38 cellular contexts compared by ENCODE assay signal in genomic region chr7:4828720-4829383, GRCh38. TPM values are rescaled to one million over a fixed set of nuclear protein-coding genes. Genes with fewer than 3 reads are reported as not detected.
"Had no signal": no experiment of that assay in that cellular context is flagged by ENCODE, and none has a peak within 500 bp of the region (broad histone marks: within the 10 kb centered on the region; RNA-seq: fewer than 3 reads in every experiment).

No MANE protein-coding gene starts in this region.

- H3K27ac Mint-ChIP-seq: activated T-helper 17 cell treated with anti-CD3 and anti-CD28 coated beads, Interleukin-2, amount 50 U/mL, for 72 hours; dendritic cell treated with granulocyte-macrophage colony-stimulating factor and Interleukin-4, amounts not matched to agents 40 ng/mL and 50 ng/mL, for 4 days; natural killer cell; neural progenitor cell; progenitor cell of endocrine pancreas; stimulated activated naive B cell treated with anti-CD40 and anti-IgM and Interleukin-4, amounts not matched to agents 10 μg/mL and 1 μg/mL and 100 μg/mL, for 72 hours; T-helper 1 cell treated with Interleukin-12 subunit alpha and Interleukin-12 subunit beta and Interleukin-4 antibody, amounts not matched to agents 30 μg/mL and 1 μg/mL, for 36 hours had no signal

- H3K27me3 Mint-ChIP-seq: activated T-helper 17 cell treated with anti-CD3 and anti-CD28 coated beads, Interleukin-2, amount 50 U/mL, for 72 hours; progenitor cell of endocrine pancreas had no signal

- H3K27me3 ChIP-seq: breast epithelium, esophagus squamous epithelium, neural progenitor cell, suprapubic skin, tibial artery had no signal

- H3K36me3 Mint-ChIP-seq: natural killer cell had no signal

- H3K9me3 ChIP-seq: breast epithelium, esophagus squamous epithelium, suprapubic skin, tibial artery had no signal

- H3K27ac ChIP-seq: breast epithelium, epithelial cell of prostate, esophagus squamous epithelium, neural progenitor cell, suprapubic skin, tibial artery, WERI-Rb-1 had no signal

- H2AFZ ChIP-seq: neural progenitor cell had no signal

- H3K36me3 ChIP-seq: breast epithelium, esophagus squamous epithelium, neural progenitor cell, suprapubic skin had no signal

- H3K4me3 Mint-ChIP-seq: activated T-cell treated with anti-CD3 and anti-CD28 coated beads, Interleukin-2, amount 50 U/mL, for 4 hours; activated T-helper 17 cell treated with anti-CD3 and anti-CD28 coated beads, Interleukin-2, amount 50 U/mL, for 72 hours; central memory CD8-positive, alpha-beta T cell; dendritic cell treated with granulocyte-macrophage colony-stimulating factor and Interleukin-4, amounts not matched to agents 40 ng/mL and 50 ng/mL, for 4 days; natural killer cell; neural progenitor cell; stimulated activated naive B cell treated with anti-CD40 and anti-IgM and Interleukin-4, amounts not matched to agents 10 μg/mL and 1 μg/mL and 100 μg/mL, for 72 hours; T-helper 1 cell treated with Interleukin-12 subunit alpha and Interleukin-12 subunit beta and Interleukin-4 antibody, amounts not matched to agents 30 μg/mL and 1 μg/mL, for 36 hours had no signal

- ATAC-seq: activated CD4-positive, CD25-positive, alpha-beta regulatory T cell treated with anti-CD3 and anti-CD28 coated beads, Interleukin-2, amount 50 U/mL, for 24 hours; activated T-cell treated with anti-CD3 and anti-CD28 coated beads, Interleukin-2, amount 50 U/mL, for 4 hours; activated T-helper 17 cell treated with anti-CD3 and anti-CD28 coated beads, Interleukin-2, amount 50 U/mL, for 72 hours; natural killer cell; stimulated activated naive B cell treated with anti-CD40 and anti-IgM and Interleukin-4, amounts not matched to agents 10 μg/mL and 1 μg/mL and 100 μg/mL, for 72 hours had no signal

- H3K4me1 ChIP-seq: breast epithelium, esophagus squamous epithelium, neural progenitor cell, suprapubic skin, tibial artery had no signal

- DNase-seq: activated CD4-positive, alpha-beta T cell treated with anti-CD3 and anti-CD28 coated beads for 48 hours; activated CD4-positive, alpha-beta T cell treated with anti-CD3 and anti-CD28 coated beads, Interleukin-2, amount 50 U/mL, for 48 hours; activated CD8-positive, alpha-beta memory T cell treated with anti-CD3 and anti-CD28 coated beads, Interleukin-2, amount 50 U/mL, for 48 hours; activated gamma-delta T cell treated with Interleukin-2 at 50 U/mL for 16 hours; activated naive CD4-positive, alpha-beta T cell treated with anti-CD3 and anti-CD28 coated beads, Interleukin-2, amount 50 U/mL, for 16 hours; activated T-cell treated with anti-CD3 and anti-CD28 coated beads, Interleukin-2, amount 50 U/mL, for 4 hours; amygdala; effector CD4-positive, alpha-beta T cell; esophagus squamous epithelium; foreskin melanocyte; glutamatergic neuron; hippocampal formation; mesendoderm; natural killer cell; stimulated activated CD4-positive, alpha-beta T cell treated with anti-CD3 and anti-CD28 coated beads, Interleukin-1b, Interleukin-23, amount 100 ng/mL, for 48 hours; stimulated activated CD4-positive, alpha-beta T cell treated with anti-CD3 and anti-CD28 coated beads, Interleukin-4, amount 100 ng/mL, for 4 hours; stimulated activated CD8-positive, alpha-beta memory T cell treated with anti-CD3 and anti-CD28 coated beads, Interleukin-4, amount 100 ng/mL, for 48 hours; stimulated activated naive B cell treated with anti-CD40 and anti-IgM and Interleukin-4, amounts not matched to agents 10 μg/mL and 1 μg/mL and 100 μg/mL, for 72 hours; SW 1271; T-helper 9 cell; tibial artery; WERI-Rb-1 had no signal

- H3K9me3 Mint-ChIP-seq: activated T-cell treated with anti-CD3 and anti-CD28 coated beads, Interleukin-2, amount 50 U/mL, for 4 hours; activated T-helper 17 cell treated with anti-CD3 and anti-CD28 coated beads, Interleukin-2, amount 50 U/mL, for 72 hours; central memory CD8-positive, alpha-beta T cell; dendritic cell treated with granulocyte-macrophage colony-stimulating factor and Interleukin-4, amounts not matched to agents 40 ng/mL and 50 ng/mL, for 4 days; natural killer cell; neural progenitor cell; T-helper 1 cell treated with Interleukin-12 subunit alpha and Interleukin-12 subunit beta and Interleukin-4 antibody, amounts not matched to agents 30 μg/mL and 1 μg/mL, for 36 hours had no signal

- H3K4me2 ChIP-seq: neural progenitor cell, smooth muscle cell had no signal

- H3K4me3 ChIP-seq: breast epithelium, esophagus squamous epithelium, lung, neural progenitor cell, smooth muscle cell, suprapubic skin, tibial artery had no signal

- H3K4me1 Mint-ChIP-seq: activated T-helper 17 cell treated with anti-CD3 and anti-CD28 coated beads, Interleukin-2, amount 50 U/mL, for 72 hours; central memory CD8-positive, alpha-beta T cell had no signal

- H3K9ac ChIP-seq: neural progenitor cell had no signal

RNA-seq across cellular contexts. Expression of gene PAPOLB, which starts 33.0 kb away (rescaled TPM):
- total RNA-seq: activated CD8-positive, alpha-beta memory T cell treated with anti-CD3 and anti-CD28 coated beads for 36 hours; activated T-helper 17 cell treated with anti-CD3 and anti-CD28 coated beads, Interleukin-2, amount 50 U/mL, for 72 hours; mononuclear cell; renal cortical epithelial cell had no signal
- polyA plus RNA-seq: keratinocyte, smooth muscle cell had no signal

RNA-seq across cellular contexts. Expression of gene RADIL, which starts 54.7 kb away (rescaled TPM):
- total RNA-seq: mononuclear cell, natural killer cell, renal cortical epithelial cell had no signal
- polyA plus RNA-seq: keratinocyte had no signal
